1 cellular context compared by ENCODE assay signal in the genomic region with DNA sequence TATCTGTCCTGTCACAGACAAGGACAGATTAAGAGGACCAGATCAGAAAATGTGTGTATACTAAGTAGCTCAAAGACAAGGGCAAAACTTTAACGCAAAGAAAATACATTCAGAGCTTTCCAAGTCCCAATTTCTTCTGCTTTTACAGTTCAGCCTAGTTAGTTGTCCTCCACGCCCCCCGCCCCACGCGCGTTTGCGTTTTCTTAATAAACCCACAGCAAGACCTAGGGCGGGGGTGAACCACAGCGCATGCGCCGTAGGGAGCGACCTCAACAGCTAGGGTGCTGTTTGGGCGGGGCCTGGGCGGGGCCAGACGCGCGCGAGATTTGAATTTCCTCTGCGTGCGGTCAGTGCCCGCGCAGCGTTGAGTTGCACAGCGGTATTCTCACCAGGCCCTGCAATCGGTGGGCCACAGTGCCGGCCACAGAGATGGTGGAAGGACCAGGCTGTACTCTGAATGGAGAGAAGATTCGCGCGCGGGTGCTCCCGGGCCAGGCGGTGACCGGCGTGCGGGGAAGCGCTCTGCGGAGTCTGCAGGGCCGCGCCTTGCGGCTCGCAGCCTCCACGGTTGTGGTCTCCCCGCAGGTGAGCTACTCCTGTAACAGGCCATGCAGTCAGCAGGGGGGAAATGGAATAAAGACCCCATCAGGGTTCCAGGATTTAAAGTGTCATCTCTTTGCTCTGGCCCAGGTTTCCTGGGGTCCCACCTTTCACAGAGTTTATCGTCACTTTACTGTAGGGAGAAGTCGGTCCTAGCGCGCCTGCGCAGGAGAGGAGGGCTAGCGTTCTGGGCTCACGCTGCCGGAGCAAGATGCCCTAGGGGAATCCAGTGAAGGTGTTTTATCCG.
A peak's percentile ranks its signal among the peaks of the same experiment; 100 is the strongest.
TF ChIP-seq lines count a peak whose summit lies in the region.

A gene with protein sequence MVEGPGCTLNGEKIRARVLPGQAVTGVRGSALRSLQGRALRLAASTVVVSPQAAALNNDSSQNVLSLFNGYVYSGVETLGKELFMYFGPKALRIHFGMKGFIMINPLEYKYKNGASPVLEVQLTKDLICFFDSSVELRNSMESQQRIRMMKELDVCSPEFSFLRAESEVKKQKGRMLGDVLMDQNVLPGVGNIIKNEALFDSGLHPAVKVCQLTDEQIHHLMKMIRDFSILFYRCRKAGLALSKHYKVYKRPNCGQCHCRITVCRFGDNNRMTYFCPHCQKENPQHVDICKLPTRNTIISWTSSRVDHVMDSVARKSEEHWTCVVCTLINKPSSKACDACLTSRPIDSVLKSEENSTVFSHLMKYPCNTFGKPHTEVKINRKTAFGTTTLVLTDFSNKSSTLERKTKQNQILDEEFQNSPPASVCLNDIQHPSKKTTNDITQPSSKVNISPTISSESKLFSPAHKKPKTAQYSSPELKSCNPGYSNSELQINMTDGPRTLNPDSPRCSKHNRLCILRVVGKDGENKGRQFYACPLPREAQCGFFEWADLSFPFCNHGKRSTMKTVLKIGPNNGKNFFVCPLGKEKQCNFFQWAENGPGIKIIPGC (plus strand): TSS at position 350 of the 847 bp plus-strand sequence. CDS start 80 bp downstream, at position 430.

TF ChIP-seq in HEK293, 187 proteins besides CTCF, POLR2A, EP300 and RAD21 (continued from another document and continues in another):
- TF ChIP-seq, protein P1, sequence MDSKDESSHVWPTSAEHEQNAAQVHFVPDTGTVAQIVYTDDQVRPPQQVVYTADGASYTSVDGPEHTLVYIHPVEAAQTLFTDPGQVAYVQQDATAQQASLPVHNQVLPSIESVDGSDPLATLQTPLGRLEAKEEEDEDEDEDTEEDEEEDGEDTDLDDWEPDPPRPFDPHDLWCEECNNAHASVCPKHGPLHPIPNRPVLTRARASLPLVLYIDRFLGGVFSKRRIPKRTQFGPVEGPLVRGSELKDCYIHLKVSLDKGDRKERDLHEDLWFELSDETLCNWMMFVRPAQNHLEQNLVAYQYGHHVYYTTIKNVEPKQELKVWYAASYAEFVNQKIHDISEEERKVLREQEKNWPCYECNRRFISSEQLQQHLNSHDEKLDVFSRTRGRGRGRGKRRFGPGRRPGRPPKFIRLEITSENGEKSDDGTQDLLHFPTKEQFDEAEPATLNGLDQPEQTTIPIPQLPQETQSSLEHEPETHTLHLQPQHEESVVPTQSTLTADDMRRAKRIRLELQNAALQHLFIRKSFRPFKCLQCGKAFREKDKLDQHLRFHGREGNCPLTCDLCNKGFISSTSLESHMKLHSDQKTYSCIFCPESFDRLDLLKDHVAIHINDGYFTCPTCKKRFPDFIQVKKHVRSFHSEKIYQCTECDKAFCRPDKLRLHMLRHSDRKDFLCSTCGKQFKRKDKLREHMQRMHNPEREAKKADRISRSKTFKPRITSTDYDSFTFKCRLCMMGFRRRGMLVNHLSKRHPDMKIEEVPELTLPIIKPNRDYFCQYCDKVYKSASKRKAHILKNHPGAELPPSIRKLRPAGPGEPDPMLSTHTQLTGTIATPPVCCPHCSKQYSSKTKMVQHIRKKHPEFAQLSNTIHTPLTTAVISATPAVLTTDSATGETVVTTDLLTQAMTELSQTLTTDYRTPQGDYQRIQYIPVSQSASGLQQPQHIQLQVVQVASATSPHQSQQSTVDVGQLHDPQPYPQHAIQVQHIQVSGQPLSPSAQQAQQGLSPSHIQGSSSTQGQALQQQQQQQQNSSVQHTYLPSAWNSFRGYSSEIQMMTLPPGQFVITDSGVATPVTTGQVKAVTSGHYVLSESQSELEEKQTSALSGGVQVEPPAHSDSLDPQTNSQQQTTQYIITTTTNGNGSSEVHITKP (tag by site-specific recombination; IDR thresholded peaks at IDR 0.05) = no peak
- TF ChIP-seq ZNF785 (tag by site-specific recombination; IDR thresholded peaks at IDR 0.05) (no peak), ZNF223 (tag by site-specific recombination; IDR thresholded peaks at IDR 0.05) (no peak), OSR2 (tag by site-specific recombination; IDR thresholded peaks at IDR 0.05) (no peak), ZNF549 (tag by site-specific recombination; IDR thresholded peaks at IDR 0.05) (no peak), ZNF791 (tag by site-specific recombination; IDR thresholded peaks at IDR 0.05) (no peak), ZNF16 (tag by site-specific recombination; IDR thresholded peaks at IDR 0.05; ENCODE audit: low read depth) (no peak), ZBTB7A (tag by site-specific recombination; IDR thresholded peaks at IDR 0.05; ENCODE audit: low read depth) (no peak), ZFP37 (tag by site-specific recombination; IDR thresholded peaks at IDR 0.05) (0 out of 2 replicates have a peak, but pooled peaks have one; percentile 44), ZNF324 (tag by site-specific recombination; IDR thresholded peaks at IDR 0.05) (0 out of 2 replicates have a peak, but pooled peaks have one; percentile 53)
- TF ChIP-seq, protein P2, sequence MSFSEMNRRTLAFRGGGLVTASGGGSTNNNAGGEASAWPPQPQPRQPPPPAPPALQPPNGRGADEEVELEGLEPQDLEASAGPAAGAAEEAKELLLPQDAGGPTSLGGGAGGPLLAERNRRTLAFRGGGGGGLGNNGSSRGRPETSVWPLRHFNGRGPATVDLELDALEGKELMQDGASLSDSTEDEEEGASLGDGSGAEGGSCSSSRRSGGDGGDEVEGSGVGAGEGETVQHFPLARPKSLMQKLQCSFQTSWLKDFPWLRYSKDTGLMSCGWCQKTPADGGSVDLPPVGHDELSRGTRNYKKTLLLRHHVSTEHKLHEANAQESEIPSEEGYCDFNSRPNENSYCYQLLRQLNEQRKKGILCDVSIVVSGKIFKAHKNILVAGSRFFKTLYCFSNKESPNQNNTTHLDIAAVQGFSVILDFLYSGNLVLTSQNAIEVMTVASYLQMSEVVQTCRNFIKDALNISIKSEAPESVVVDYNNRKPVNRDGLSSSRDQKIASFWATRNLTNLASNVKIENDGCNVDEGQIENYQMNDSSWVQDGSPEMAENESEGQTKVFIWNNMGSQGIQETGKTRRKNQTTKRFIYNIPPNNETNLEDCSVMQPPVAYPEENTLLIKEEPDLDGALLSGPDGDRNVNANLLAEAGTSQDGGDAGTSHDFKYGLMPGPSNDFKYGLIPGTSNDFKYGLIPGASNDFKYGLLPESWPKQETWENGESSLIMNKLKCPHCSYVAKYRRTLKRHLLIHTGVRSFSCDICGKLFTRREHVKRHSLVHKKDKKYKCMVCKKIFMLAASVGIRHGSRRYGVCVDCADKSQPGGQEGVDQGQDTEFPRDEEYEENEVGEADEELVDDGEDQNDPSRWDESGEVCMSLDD (tag by site-specific recombination; IDR thresholded peaks at IDR 0.05) = no peak
- TF ChIP-seq, protein P3, sequence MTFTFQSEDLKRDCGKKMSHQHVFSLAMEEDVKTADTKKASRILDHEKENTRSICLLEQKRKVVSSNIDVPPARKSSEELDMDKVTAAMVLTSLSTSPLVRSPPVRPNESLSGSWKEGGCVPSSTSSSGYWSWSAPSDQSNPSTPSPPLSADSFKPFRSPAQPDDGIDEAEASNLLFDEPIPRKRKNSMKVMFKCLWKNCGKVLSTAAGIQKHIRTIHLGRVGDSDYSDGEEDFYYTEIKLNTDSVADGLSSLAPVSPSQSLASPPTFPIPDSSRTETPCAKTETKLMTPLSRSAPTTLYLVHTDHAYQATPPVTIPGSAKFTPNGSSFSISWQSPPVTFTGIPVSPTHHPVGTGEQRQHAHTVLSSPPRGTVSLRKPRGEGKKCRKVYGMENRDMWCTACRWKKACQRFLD (tag by site-specific recombination; IDR thresholded peaks at IDR 0.05) = no peak
- TF ChIP-seq, protein P4, sequence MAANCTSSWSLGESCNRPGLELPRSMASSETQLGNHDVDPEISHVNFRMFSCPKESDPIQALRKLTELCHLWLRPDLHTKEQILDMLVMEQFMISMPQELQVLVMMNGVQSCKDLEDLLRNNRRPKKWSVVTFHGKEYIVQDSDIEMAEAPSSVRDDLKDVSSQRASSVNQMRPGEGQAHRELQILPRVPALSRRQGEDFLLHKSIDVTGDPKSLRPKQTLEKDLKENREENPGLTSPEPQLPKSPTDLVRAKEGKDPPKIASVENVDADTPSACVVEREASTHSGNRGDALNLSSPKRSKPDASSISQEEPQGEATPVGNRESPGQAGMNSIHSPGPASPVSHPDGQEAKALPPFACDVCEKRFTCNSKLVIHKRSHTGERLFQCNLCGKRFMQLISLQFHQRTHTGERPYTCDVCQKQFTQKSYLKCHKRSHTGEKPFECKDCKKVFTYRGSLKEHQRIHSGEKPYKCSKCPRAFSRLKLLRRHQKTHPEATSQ (tag by site-specific recombination; IDR thresholded peaks at IDR 0.05) = no peak
- TF ChIP-seq, protein P5, sequence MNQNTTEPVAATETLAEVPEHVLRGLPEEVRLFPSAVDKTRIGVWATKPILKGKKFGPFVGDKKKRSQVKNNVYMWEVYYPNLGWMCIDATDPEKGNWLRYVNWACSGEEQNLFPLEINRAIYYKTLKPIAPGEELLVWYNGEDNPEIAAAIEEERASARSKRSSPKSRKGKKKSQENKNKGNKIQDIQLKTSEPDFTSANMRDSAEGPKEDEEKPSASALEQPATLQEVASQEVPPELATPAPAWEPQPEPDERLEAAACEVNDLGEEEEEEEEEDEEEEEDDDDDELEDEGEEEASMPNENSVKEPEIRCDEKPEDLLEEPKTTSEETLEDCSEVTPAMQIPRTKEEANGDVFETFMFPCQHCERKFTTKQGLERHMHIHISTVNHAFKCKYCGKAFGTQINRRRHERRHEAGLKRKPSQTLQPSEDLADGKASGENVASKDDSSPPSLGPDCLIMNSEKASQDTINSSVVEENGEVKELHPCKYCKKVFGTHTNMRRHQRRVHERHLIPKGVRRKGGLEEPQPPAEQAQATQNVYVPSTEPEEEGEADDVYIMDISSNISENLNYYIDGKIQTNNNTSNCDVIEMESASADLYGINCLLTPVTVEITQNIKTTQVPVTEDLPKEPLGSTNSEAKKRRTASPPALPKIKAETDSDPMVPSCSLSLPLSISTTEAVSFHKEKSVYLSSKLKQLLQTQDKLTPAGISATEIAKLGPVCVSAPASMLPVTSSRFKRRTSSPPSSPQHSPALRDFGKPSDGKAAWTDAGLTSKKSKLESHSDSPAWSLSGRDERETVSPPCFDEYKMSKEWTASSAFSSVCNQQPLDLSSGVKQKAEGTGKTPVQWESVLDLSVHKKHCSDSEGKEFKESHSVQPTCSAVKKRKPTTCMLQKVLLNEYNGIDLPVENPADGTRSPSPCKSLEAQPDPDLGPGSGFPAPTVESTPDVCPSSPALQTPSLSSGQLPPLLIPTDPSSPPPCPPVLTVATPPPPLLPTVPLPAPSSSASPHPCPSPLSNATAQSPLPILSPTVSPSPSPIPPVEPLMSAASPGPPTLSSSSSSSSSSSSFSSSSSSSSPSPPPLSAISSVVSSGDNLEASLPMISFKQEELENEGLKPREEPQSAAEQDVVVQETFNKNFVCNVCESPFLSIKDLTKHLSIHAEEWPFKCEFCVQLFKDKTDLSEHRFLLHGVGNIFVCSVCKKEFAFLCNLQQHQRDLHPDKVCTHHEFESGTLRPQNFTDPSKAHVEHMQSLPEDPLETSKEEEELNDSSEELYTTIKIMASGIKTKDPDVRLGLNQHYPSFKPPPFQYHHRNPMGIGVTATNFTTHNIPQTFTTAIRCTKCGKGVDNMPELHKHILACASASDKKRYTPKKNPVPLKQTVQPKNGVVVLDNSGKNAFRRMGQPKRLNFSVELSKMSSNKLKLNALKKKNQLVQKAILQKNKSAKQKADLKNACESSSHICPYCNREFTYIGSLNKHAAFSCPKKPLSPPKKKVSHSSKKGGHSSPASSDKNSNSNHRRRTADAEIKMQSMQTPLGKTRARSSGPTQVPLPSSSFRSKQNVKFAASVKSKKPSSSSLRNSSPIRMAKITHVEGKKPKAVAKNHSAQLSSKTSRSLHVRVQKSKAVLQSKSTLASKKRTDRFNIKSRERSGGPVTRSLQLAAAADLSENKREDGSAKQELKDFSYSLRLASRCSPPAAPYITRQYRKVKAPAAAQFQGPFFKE (tag by site-specific recombination; IDR thresholded peaks at IDR 0.05; ENCODE audit: borderline replicate concordance) = no peak
- TF ChIP-seq, protein P6, sequence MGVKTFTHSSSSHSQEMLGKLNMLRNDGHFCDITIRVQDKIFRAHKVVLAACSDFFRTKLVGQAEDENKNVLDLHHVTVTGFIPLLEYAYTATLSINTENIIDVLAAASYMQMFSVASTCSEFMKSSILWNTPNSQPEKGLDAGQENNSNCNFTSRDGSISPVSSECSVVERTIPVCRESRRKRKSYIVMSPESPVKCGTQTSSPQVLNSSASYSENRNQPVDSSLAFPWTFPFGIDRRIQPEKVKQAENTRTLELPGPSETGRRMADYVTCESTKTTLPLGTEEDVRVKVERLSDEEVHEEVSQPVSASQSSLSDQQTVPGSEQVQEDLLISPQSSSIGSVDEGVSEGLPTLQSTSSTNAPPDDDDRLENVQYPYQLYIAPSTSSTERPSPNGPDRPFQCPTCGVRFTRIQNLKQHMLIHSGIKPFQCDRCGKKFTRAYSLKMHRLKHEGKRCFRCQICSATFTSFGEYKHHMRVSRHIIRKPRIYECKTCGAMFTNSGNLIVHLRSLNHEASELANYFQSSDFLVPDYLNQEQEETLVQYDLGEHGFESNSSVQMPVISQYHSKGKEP (tag by site-specific recombination; IDR thresholded peaks at IDR 0.05) = no peak
- TF ChIP-seq, protein P7, sequence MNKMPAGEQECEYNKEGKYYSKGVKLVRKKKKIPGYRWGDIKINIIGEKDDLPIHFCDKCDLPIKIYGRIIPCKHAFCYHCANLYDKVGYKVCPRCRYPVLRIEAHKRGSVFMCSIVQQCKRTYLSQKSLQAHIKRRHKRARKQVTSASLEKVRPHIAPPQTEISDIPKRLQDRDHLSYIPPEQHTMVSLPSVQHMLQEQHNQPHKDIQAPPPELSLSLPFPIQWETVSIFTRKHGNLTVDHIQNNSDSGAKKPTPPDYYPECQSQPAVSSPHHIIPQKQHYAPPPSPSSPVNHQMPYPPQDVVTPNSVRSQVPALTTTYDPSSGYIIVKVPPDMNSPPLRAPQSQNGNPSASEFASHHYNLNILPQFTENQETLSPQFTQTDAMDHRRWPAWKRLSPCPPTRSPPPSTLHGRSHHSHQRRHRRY (tag by site-specific recombination; IDR thresholded peaks at IDR 0.05) = no peak
- TF ChIP-seq, protein P8, sequence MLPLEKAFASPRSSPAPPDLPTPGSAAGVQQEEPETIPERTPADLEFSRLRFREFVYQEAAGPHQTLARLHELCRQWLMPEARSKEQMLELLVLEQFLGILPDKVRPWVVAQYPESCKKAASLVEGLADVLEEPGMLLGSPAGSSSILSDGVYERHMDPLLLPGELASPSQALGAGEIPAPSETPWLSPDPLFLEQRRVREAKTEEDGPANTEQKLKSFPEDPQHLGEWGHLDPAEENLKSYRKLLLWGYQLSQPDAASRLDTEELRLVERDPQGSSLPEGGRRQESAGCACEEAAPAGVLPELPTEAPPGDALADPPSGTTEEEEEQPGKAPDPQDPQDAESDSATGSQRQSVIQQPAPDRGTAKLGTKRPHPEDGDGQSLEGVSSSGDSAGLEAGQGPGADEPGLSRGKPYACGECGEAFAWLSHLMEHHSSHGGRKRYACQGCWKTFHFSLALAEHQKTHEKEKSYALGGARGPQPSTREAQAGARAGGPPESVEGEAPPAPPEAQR (tag by site-specific recombination; IDR thresholded peaks at IDR 0.05) = no peak
- TF ChIP-seq, protein P9, sequence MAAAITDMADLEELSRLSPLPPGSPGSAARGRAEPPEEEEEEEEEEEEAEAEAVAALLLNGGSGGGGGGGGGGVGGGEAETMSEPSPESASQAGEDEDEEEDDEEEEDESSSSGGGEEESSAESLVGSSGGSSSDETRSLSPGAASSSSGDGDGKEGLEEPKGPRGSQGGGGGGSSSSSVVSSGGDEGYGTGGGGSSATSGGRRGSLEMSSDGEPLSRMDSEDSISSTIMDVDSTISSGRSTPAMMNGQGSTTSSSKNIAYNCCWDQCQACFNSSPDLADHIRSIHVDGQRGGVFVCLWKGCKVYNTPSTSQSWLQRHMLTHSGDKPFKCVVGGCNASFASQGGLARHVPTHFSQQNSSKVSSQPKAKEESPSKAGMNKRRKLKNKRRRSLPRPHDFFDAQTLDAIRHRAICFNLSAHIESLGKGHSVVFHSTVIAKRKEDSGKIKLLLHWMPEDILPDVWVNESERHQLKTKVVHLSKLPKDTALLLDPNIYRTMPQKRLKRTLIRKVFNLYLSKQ (tag by site-specific recombination; IDR thresholded peaks at IDR 0.05; ENCODE audit: borderline replicate concordance) = no peak
